Comparison of ENCODE assay signal across 18 cellular contexts in genomic region chr2:28172114-28172898, GRCh38.
DNase-seq lines count a peak whose midpoint lies in the region; ATAC-seq, FAIRE-seq and TF ChIP-seq lines count a peak whose summit lies in the region.
"Had no signal": no experiment of that assay in that cellular context is flagged by ENCODE, and none has a peak within 500 bp of the region (broad histone marks: within the 10 kb centered on the region; RNA-seq: fewer than 3 reads in every experiment).

No MANE protein-coding gene starts in this region.

- peaks cover under 1% of the 10 kb centered on the region for H3K4me1 ChIP-seq in GM23248 (ENCODE audit: insufficient read depth)
- peaks cover 20% of the 10 kb centered on the region for H3K4me1 ChIP-seq in astrocyte (ENCODE audit: insufficient read depth, low read length)

- H3K4me3 Mint-ChIP-seq in astrocyte (ENCODE audit: unreplicated experiment) (no peak overlapping the region), osteocyte (ENCODE audit: unreplicated experiment) (no peak overlapping the region), CD14-positive monocyte (no peak overlapping the region)
- H3K4me3 Mint-ChIP-seq: activated T-cell treated with anti-CD3 and anti-CD28 coated beads, Interleukin-2, amount 50 U/mL, for 24 hours; T-helper 17 cell had no signal

- H3K9me3 Mint-ChIP-seq in astrocyte (ENCODE audit: unreplicated experiment) (peaks cover 2% of the 10 kb centered on the region), osteocyte (ENCODE audit: unreplicated experiment) (peaks cover 9% of the 10 kb centered on the region), CD14-positive monocyte (peaks cover 17 to 26% (median 21%) of the 10 kb centered on the region in 7 donors)

- H3K4me2 ChIP-seq in GM23248 (ENCODE audit: unreplicated experiment): peak overlapping the region; percentile 11
- peak overlapping the region; percentile 47 for H3K4me2 ChIP-seq in astrocyte (ENCODE audit: low read length)

- peak; percentile 13 for FAIRE-seq in astrocyte (lab: Jason Lieb, UNC)

- H3K27ac Mint-ChIP-seq in astrocyte (ENCODE audit: unreplicated experiment): peak overlapping the region; percentile 89
- peak overlapping the region; percentile 90 for H3K27ac Mint-ChIP-seq in osteocyte (ENCODE audit: unreplicated experiment)
- H3K27ac Mint-ChIP-seq in CD14-positive monocyte: no peak overlapping the region
- H3K27ac Mint-ChIP-seq: activated T-cell treated with anti-CD3 and anti-CD28 coated beads, Interleukin-2, amount 50 U/mL, for 24 hours; T-helper 17 cell had no signal

- H3K9me2 ChIP-seq in GM23248 (ENCODE audit: insufficient read depth): no peaks in the 10 kb centered on the region

- H3K27me3 Mint-ChIP-seq in astrocyte (ENCODE audit: low read depth, unreplicated experiment): no peaks in the 10 kb centered on the region
- no peaks in the 10 kb centered on the region for H3K27me3 Mint-ChIP-seq in osteocyte (ENCODE audit: unreplicated experiment)
- no peaks in the 10 kb centered on the region for H3K27me3 Mint-ChIP-seq in CD14-positive monocyte (ENCODE audit: low read depth in 3 of 3)
- H3K27me3 Mint-ChIP-seq: activated T-cell treated with anti-CD3 and anti-CD28 coated beads, Interleukin-2, amount 50 U/mL, for 24 hours; T-helper 17 cell had no signal

- H3K36me3 ChIP-seq in GM23248 (ENCODE audit: low read depth) (0 out of 2 replicates have a peak, but pooled peaks cover 6% of the 10 kb centered on the region), astrocyte (ENCODE audit: insufficient read depth, low read length) (no peaks in the 10 kb centered on the region)
- H3K36me3 ChIP-seq: adrenal gland had no signal

- no peaks in the 10 kb centered on the region for H3F3A ChIP-seq in GM23248 (ENCODE audit: insufficient read depth)

- H3K79me2 ChIP-seq in GM23248 (ENCODE audit: insufficient read depth) (no peaks in the 10 kb centered on the region), astrocyte (ENCODE audit: insufficient read depth, low read length) (no peaks in the 10 kb centered on the region)

- H3K9ac ChIP-seq in GM23248 (no peak overlapping the region), astrocyte (ENCODE audit: low read length) (peak overlapping the region; percentile 24)

- DNase-seq in GM23248 (no peak), astrocyte (ENCODE audit: low read depth) (peak; percentile 45), fibroblast of mammary gland (ENCODE audit: low read depth) (peak; percentile 43), osteocyte (ENCODE audit: extremely low spot score, unreplicated experiment) (no peak), CD14-positive monocyte (ENCODE audit: low spot score) (no peak), NCI-H774 (lab: John Stamatoyannopoulos, UW) (no peak), middle frontal gyrus (ENCODE audit: extremely low spot score, low spot score) (no peak)
- DNase-seq: activated CD4-positive, alpha-beta T cell treated with anti-CD3 and anti-CD28 coated beads for 4 hours; activated T-cell treated with anti-CD3 and anti-CD28 coated beads, Interleukin-2, amount 50 U/mL, for 24 hours; adrenal gland; DMS79 treated with DMSO at 0.1 percent for 48 hours; islet precursor cell; NCI-H1930; RPMI8226; substantia nigra; T-helper 17 cell had no signal

- H3K27ac ChIP-seq in GM23248 (no peak overlapping the region), astrocyte (ENCODE audit: low read depth, low read length) (peak overlapping the region; percentile 46)
- H3K27ac ChIP-seq: adrenal gland had no signal

- TF ChIP-seq CTCF in astrocyte (IDR thresholded peaks at IDR 0.05; ENCODE audit: insufficient read depth, low read depth, low read length) (no peak), fibroblast of mammary gland (conservative IDR thresholded peaks at IDR 0.05; ENCODE audit: control insufficient read depth, insufficient read depth, low read depth, low read length) (no peak), osteocyte (IDR thresholded peaks at IDR 0.05) (no peak), CD14-positive monocyte (IDR thresholded peaks at IDR 0.05) (no peak)

- ATAC-seq in HG02884 (IDR thresholded peaks at IDR 0.05; ENCODE audit: unreplicated experiment): no peak
- ATAC-seq: T-helper 17 cell had no signal

- H2AFZ ChIP-seq in GM23248: peak overlapping the region; percentile 30; the same call in 1 of the 2 replicates
- peak overlapping the region; percentile 43 for H2AFZ ChIP-seq in astrocyte (ENCODE audit: low read depth, low read length)

- H3K36me3 Mint-ChIP-seq in astrocyte (ENCODE audit: low read depth, unreplicated experiment) (peaks cover 4% of the 10 kb centered on the region), osteocyte (ENCODE audit: unreplicated experiment) (peaks cover 14% of the 10 kb centered on the region), CD14-positive monocyte (peaks cover 12 to 24% of the 10 kb centered on the region in 2 donors)

- in situ Hi-C loops in GM23248 (cut with MboI): no loop called here

- H3K27me3 ChIP-seq in GM23248 (replicated peaks; ENCODE audit: insufficient read depth): no peaks in the 10 kb centered on the region
- H3K27me3 ChIP-seq in astrocyte (ENCODE audit: insufficient read depth, low read length): no peaks in the 10 kb centered on the region
- H3K27me3 ChIP-seq: adrenal gland, dorsolateral prefrontal cortex had no signal

- H3K9me3 ChIP-seq in GM23248 (ENCODE audit: low read depth) (no peaks in the 10 kb centered on the region), astrocyte (ENCODE audit: insufficient read depth, low read depth, low read length) (no peaks in the 10 kb centered on the region)
- H3K9me3 ChIP-seq: adrenal gland had no signal

- H3K4me3 ChIP-seq in GM23248 (no peak overlapping the region), astrocyte (ENCODE audit: insufficient read depth, low read depth, low read length) (no peak overlapping the region), fibroblast of mammary gland (ENCODE audit: control insufficient read depth, low read depth, low read length) (no peak overlapping the region)
- H3K4me3 ChIP-seq: adrenal gland, dorsolateral prefrontal cortex had no signal

- H4K20me1 ChIP-seq in GM23248 (ENCODE audit: insufficient read depth) (no peaks in the 10 kb centered on the region), astrocyte (ENCODE audit: insufficient read depth, low read length) (no peaks in the 10 kb centered on the region)

- peaks cover 22% of the 10 kb centered on the region for H3K4me1 Mint-ChIP-seq in astrocyte (ENCODE audit: low read depth, unreplicated experiment)
- H3K4me1 Mint-ChIP-seq in osteocyte (ENCODE audit: unreplicated experiment): peaks cover 15% of the 10 kb centered on the region
- H3K4me1 Mint-ChIP-seq in CD14-positive monocyte: no peaks in the 10 kb centered on the region
- H3K4me1 Mint-ChIP-seq: T-helper 17 cell had no signal

- WGBS in GM23248 (ENCODE audit: low coverage in 1 of 2, low lambda C conversion rate in 2 of 2, missing lambda C conversion rate in 2 of 2), 2 experiments: 90 to 94% methylated on average over 9 of the region's 9 CpGs

- intact Hi-C loops in CD14-positive monocyte (cut with micrococcal nuclease): loop anchor here in 1 of 2 donors (10.0 kb wide), 1 partner anchor 68 kb away; no protein-coding TSS in a partner anchor

Comparison
In these comparisons a context has a peak if more than half of its experiments do, and no peak if none do; other contexts are left out.
1. DNase-seq: peak in astrocyte (single experiment) and fibroblast of mammary gland (single experiment); none in GM23248 (single experiment), osteocyte (single experiment), CD14-positive monocyte (single experiment), NCI-H774 (single experiment) and middle frontal gyrus (single experiment).
2. H3K27ac Mint-ChIP-seq: peak in astrocyte (single experiment) and osteocyte (single experiment); none in CD14-positive monocyte (0 of 7).